Comparison of ENCODE assay signal across 14 cellular contexts in genomic region chr3:100048248-100048647, GRCh38.
DNase-seq lines count a peak whose midpoint lies in the region; ATAC-seq and TF ChIP-seq lines count a peak whose summit lies in the region.
"Had no signal": no experiment of that assay in that cellular context is flagged by ENCODE, and none has a peak within 500 bp of the region (broad histone marks: within the 10 kb centered on the region; RNA-seq: fewer than 3 reads in every experiment).

No MANE protein-coding gene starts in this region.

- H3K27ac ChIP-seq in heart right ventricle (peak overlapping the region in 8 of 10 donors; percentile 42 to 91 (median 79)), mammary epithelial cell (ENCODE audit: insufficient read depth, low read depth, low read length) (peak overlapping the region; percentile 80), upper lobe of right lung (peak overlapping the region; percentile 33)
- no peak overlapping the region for H3K27ac ChIP-seq in effector memory CD4-positive, alpha-beta T cell (ENCODE audit: insufficient read depth, low read length, poor library complexity, severe bottlenecking)

- H3K9ac ChIP-seq in mammary epithelial cell (ENCODE audit: insufficient read depth, low read length), result peak overlapping the region; percentile 53

- no peaks in the 10 kb centered on the region for H3K9me3 Mint-ChIP-seq in WTC11
- H3K9me3 Mint-ChIP-seq: activated T-helper 17 cell treated with anti-CD3 and anti-CD28 coated beads, Interleukin-2, amount 50 U/mL, for 72 hours; central memory CD8-positive, alpha-beta T cell had no signal

- no TSS peak for BruUV-seq in mammary epithelial cell (replicated peaks; lab: Mats Ljungman, UMichigan)

- no peaks in the 10 kb centered on the region for H3K79me2 ChIP-seq in mammary epithelial cell (ENCODE audit: insufficient read depth, low read length)

- H3K4me2 ChIP-seq in mammary epithelial cell (ENCODE audit: insufficient read depth, low read depth, low read length), result peak overlapping the region; percentile 67

- no peaks in the 10 kb centered on the region for H3K27me3 ChIP-seq in heart right ventricle
- no peaks in the 10 kb centered on the region for H3K27me3 ChIP-seq in mammary epithelial cell (ENCODE audit: insufficient read depth, low read length)
- H3K27me3 ChIP-seq in upper lobe of right lung, result no peaks in the 10 kb centered on the region
- H3K27me3 ChIP-seq in effector memory CD4-positive, alpha-beta T cell (replicated peaks; ENCODE audit: control insufficient read depth, insufficient read depth, low read length, poor library complexity, severe bottlenecking), result no peaks in the 10 kb centered on the region

- no peaks in the 10 kb centered on the region for H3K27me3 Mint-ChIP-seq in WTC11 (ENCODE audit: low read depth)
- H3K27me3 Mint-ChIP-seq: activated T-helper 17 cell treated with anti-CD3 and anti-CD28 coated beads, Interleukin-2, amount 50 U/mL, for 72 hours; central memory CD8-positive, alpha-beta T cell had no signal

- in situ Hi-C loops in mammary epithelial cell (cut with MboI; ENCODE audit: low sequenced_read_pairs in 2 of 2), result no loop called here

- intact Hi-C loops in heart right ventricle (cut with DNase I) (loop anchor here in 4 of 10 donors (5.0 to 10.0 kb wide), 2 partner anchors 121 to 173 kb away; no protein-coding TSS in a partner anchor), Right ventricle myocardium inferior (cut with DNase I) (loop anchor here (10.0 kb wide), 2 partner anchors 173 to 203 kb away; no protein-coding TSS in a partner anchor), mammary epithelial cell (cut with micrococcal nuclease) (loop anchor here (10.0 kb wide), 1 partner anchor 173 kb away; no protein-coding TSS in a partner anchor), upper lobe of right lung (cut with DNase I) (no loop called here)

- ATAC-seq in heart right ventricle (peak in 1 of 8 donors; percentile 32), Right ventricle myocardium inferior (no peak), upper lobe of right lung (no peak), WTC11 (no peak)

- H3K27ac Mint-ChIP-seq in WTC11, result no peak overlapping the region

- CTCF ChIA-PET in mammary epithelial cell (lab: Charles Lee; ENCODE audit: low non-redundant PET) (no interaction called here), WTC11 (lab: Charles Lee) (interaction anchor here (1.3 to 1.8 kb wide), 3 partner anchors 21 to 206 kb away, joined by 4 to 7 read pairs (median 5); no protein-coding TSS in a partner anchor)

- H3K36me3 ChIP-seq in heart right ventricle (no peaks in the 10 kb centered on the region), mammary epithelial cell (ENCODE audit: insufficient read depth, low read length) (no peaks in the 10 kb centered on the region), upper lobe of right lung (no peaks in the 10 kb centered on the region)
- H3K36me3 ChIP-seq in effector memory CD4-positive, alpha-beta T cell (ENCODE audit: control insufficient read depth, insufficient read depth, low read length), result no peaks in the 10 kb centered on the region

- H3K4me3 ChIP-seq in heart right ventricle, result no peak overlapping the region
- H3K4me3 ChIP-seq in mammary epithelial cell (replicated peaks in 1 of 3; ENCODE audit: insufficient read depth in 1 of 3, low read depth in 2 of 3, low read length in 3 of 3), result no peak overlapping the region
- H3K4me3 ChIP-seq in upper lobe of right lung, result no peak overlapping the region
- no peak overlapping the region for H3K4me3 ChIP-seq in effector memory CD4-positive, alpha-beta T cell (ENCODE audit: insufficient read depth, low read depth, low read length, poor library complexity, severe bottlenecking)
- H3K4me3 ChIP-seq: K562 had no signal

- dilution Hi-C loops in mammary epithelial cell (cut with HindIII; ENCODE audit: low sequenced_read_pairs), result no loop called here

- TF ChIP-seq CTCF in heart right ventricle (IDR thresholded peaks at IDR 0.05) (no peak), mammary epithelial cell (conservative IDR thresholded peaks at IDR 0.05 in 1 of 2, IDR thresholded peaks at IDR 0.05 in 1 of 2; ENCODE audit: extremely low read depth in 1 of 2, insufficient read depth in 1 of 2, low read depth in 1 of 2, low read length in 2 of 2) (no peak), upper lobe of right lung (IDR thresholded peaks at IDR 0.05) (no peak), WTC11 (IDR thresholded peaks at IDR 0.05) (no peak)

- H3K4me1 Mint-ChIP-seq in WTC11, result peaks cover 15% of the 10 kb centered on the region

- H3K4me3 Mint-ChIP-seq in WTC11, result no peak overlapping the region
- H3K4me3 Mint-ChIP-seq: central memory CD8-positive, alpha-beta T cell had no signal

- DNase-seq in heart right ventricle (no peak), Right ventricle myocardium inferior (ENCODE audit: missing footprints) (no peak), mammary epithelial cell (peak; percentile 65), myocyte (ENCODE audit: low read depth) (peak; percentile 81), upper lobe of right lung (no peak), DMS153 (lab: John Stamatoyannopoulos, UW) (no peak), WTC11 (ENCODE audit: low spot score) (no peak)
- no peak for DNase-seq in effector memory CD4-positive, alpha-beta T cell
- DNase-seq: DND-41, foreskin fibroblast, Right ventricle myocardium superior had no signal

- POLR2A ChIA-PET in WTC11 (lab: Charles Lee), result no interaction called here

- no peaks in the 10 kb centered on the region for H3K36me3 Mint-ChIP-seq in WTC11

- H4K20me1 ChIP-seq in mammary epithelial cell (ENCODE audit: insufficient read depth, low read length), result no peaks in the 10 kb centered on the region

- peak overlapping the region; percentile 57 for H2AFZ ChIP-seq in mammary epithelial cell (ENCODE audit: low read depth, low read length)

- H3K4me1 ChIP-seq in heart right ventricle (peaks cover 3 to 55% (median 32%) of the 10 kb centered on the region in 9 donors), mammary epithelial cell (ENCODE audit: insufficient read depth, low read length) (peaks cover 33% of the 10 kb centered on the region), upper lobe of right lung (peaks cover 18% of the 10 kb centered on the region)
- no peaks in the 10 kb centered on the region for H3K4me1 ChIP-seq in effector memory CD4-positive, alpha-beta T cell (ENCODE audit: control insufficient read depth, insufficient read depth, low read length, poor library complexity, severe bottlenecking)

- 90 to 95% methylated on average over 3 of the region's 3 CpGs for WGBS in heart right ventricle, 2 donors
- 0% methylated on average over 1 of the region's 3 CpGs for WGBS in mammary epithelial cell (ENCODE audit: low coverage, missing lambda C conversion rate)

- H3K9me3 ChIP-seq in heart right ventricle (no peaks in the 10 kb centered on the region), mammary epithelial cell (replicated peaks; ENCODE audit: insufficient read depth, low read length) (no peaks in the 10 kb centered on the region), upper lobe of right lung (no peaks in the 10 kb centered on the region)
- H3K9me3 ChIP-seq in effector memory CD4-positive, alpha-beta T cell (ENCODE audit: control insufficient read depth, low read length), result no peaks in the 10 kb centered on the region

TF ChIP-seq in WTC11, 78 proteins besides CTCF, POLR2A, EP300 and RAD21:
- no peak for TF ChIP-seq RORB (CRISPR knock-in tag; IDR thresholded peaks at IDR 0.05)

Comparison
In these comparisons a context has a peak if more than half of its experiments do, and no peak if none do; other contexts are left out.
1. DNase-seq: peak in mammary epithelial cell (single experiment) and myocyte (single experiment); none in heart right ventricle (0 of 2), Right ventricle myocardium inferior (single experiment), upper lobe of right lung (single experiment), DMS153 (single experiment), WTC11 (single experiment) and effector memory CD4-positive, alpha-beta T cell (0 of 3).